18 cellular contexts compared by ENCODE assay signal in genomic region chr5:81424728-81425127, GRCh38. TPM values are rescaled to one million over a fixed set of nuclear protein-coding genes. Genes with fewer than 3 reads are reported as not detected.
DNase-seq lines count a peak whose midpoint lies in the region; ATAC-seq, FAIRE-seq and TF ChIP-seq lines count a peak whose summit lies in the region.
"Had no signal": no experiment of that assay in that cellular context is flagged by ENCODE, and none has a peak within 500 bp of the region (broad histone marks: within the 10 kb centered on the region; RNA-seq: fewer than 3 reads in every experiment).

No MANE protein-coding gene starts in this region.

- no peak for FAIRE-seq in HepG2 (lab: Jason Lieb, UNC)
- FAIRE-seq: A549, HTR-8/SVneo, K562 had no signal

- 96% methylated on average over 1 of the region's 1 CpG for WGBS in liver
- 77% methylated on average over 1 of the region's 1 CpG for WGBS in HepG2 (ENCODE audit: low lambda C conversion rate)
- WGBS in mesendoderm (ENCODE audit: extremely low coverage, insufficient coverage, low lambda C conversion rate): no CpG with 5 or more reads among the region's 1 CpG
- WGBS in gastroesophageal sphincter (ENCODE audit: low coverage in 1 of 2), 2 donors: 94 to 100% methylated on average over 1 of the region's 1 CpG

- no peak for TF ChIP-seq POLR2A in HepG2 (IDR thresholded peaks at IDR 0.05; ENCODE audit: insufficient read depth in 1 of 2, low read depth in 2 of 2, low read length in 2 of 2)
- TF ChIP-seq POLR2A in gastroesophageal sphincter (IDR thresholded peaks at IDR 0.05): no peak

- H3K79me2 ChIP-seq in HepG2 (ENCODE audit: insufficient read depth, low read length) (no peaks in the 10 kb centered on the region), mesendoderm (ENCODE audit: control insufficient read depth, insufficient read depth, low read length) (no peaks in the 10 kb centered on the region)

- CTCF ChIA-PET in HepG2 (lab: Yijun Ruan, JAX; ENCODE audit: low intra/inter-chr PET ratio, low total read pairs): interaction anchor here (0.9 to 1.2 kb wide), 2 partner anchors 741 to 801 kb away, joined by 6 to 8 read pairs; no protein-coding TSS in a partner anchor

- H3K4ac ChIP-seq in mesendoderm (ENCODE audit: low read depth, low read length): no peak overlapping the region

- POLR2A ChIA-PET in HepG2 (lab: Yijun Ruan, JAX): no interaction called here

- H2BK15ac ChIP-seq in mesendoderm (replicated peaks; ENCODE audit: low read depth): no peak overlapping the region

- no peak for ATAC-seq in HepG2
- ATAC-seq in HG02588 (IDR thresholded peaks at IDR 0.05; ENCODE audit: unreplicated experiment): no peak
- no peak for ATAC-seq in gastroesophageal sphincter

- intact Hi-C loops in HepG2 (cut with micrococcal nuclease; ENCODE audit: unreplicated experiment): loop anchor here (1.0 to 10.0 kb wide), 4 partner anchors 80 to 801 kb away; no protein-coding TSS in a partner anchor

- DNase-seq in HepG2 (ENCODE audit: low spot score) (no peak), choroid plexus epithelial cell (ENCODE audit: low read depth) (peak; percentile 76), iris pigment epithelial cell (ENCODE audit: low read depth) (peak; percentile 79), GM03348 (ENCODE audit: low spot score) (no peak), mesendoderm (no peak)
- DNase-seq: DMS153, H9, NCI-H146 had no signal

- H3K27me3 ChIP-seq in liver (ENCODE audit: control insufficient read depth in 4 of 4, insufficient read depth in 4 of 4, low read length in 3 of 4) (no peaks in the 10 kb centered on the region), HepG2 (ENCODE audit: control insufficient read depth in 1 of 2, insufficient read depth in 2 of 2, low read length in 2 of 2) (no peaks in the 10 kb centered on the region), mesendoderm (ENCODE audit: insufficient read depth, low read length, poor library complexity) (no peaks in the 10 kb centered on the region), gastroesophageal sphincter (no peaks in the 10 kb centered on the region)
- H3K27me3 ChIP-seq: SJSA1 had no signal

- H3K4me2 ChIP-seq in HepG2 (ENCODE audit: low read depth, low read length): no peak overlapping the region
- H3K4me2 ChIP-seq in mesendoderm (ENCODE audit: low read length): no peak overlapping the region
- H3K4me2 ChIP-seq: A549, PC-9 had no signal

- H3K9me3 ChIP-seq in liver (ENCODE audit: control insufficient read depth in 4 of 4, low read length in 3 of 4) (no peaks in the 10 kb centered on the region), HepG2 (ENCODE audit: low read length) (no peaks in the 10 kb centered on the region), gastroesophageal sphincter (no peaks in the 10 kb centered on the region)
- H3K9me3 ChIP-seq: A549, SJSA1 had no signal

- H4K5ac ChIP-seq in mesendoderm (ENCODE audit: low read length): no peak overlapping the region

- H2AFZ ChIP-seq in HepG2 (ENCODE audit: low read length): no peak overlapping the region
- H2AFZ ChIP-seq: PC-9 had no signal

- no peak overlapping the region for H2BK120ac ChIP-seq in mesendoderm (ENCODE audit: low read depth, low read length)

- no peak overlapping the region for H2AK5ac ChIP-seq in mesendoderm (ENCODE audit: low read length)

- H3K4me1 ChIP-seq in liver (ENCODE audit: control insufficient read depth in 4 of 4, insufficient read depth in 4 of 4, low read length in 3 of 4): peaks cover 2 to 31% (median 7%) of the 10 kb centered on the region in 4 donors
- H3K4me1 ChIP-seq in HepG2 (ENCODE audit: insufficient read depth, low read length): peaks cover 13% of the 10 kb centered on the region; the same call in 1 of the 2 replicates
- no peaks in the 10 kb centered on the region for H3K4me1 ChIP-seq in mesendoderm (ENCODE audit: control insufficient read depth, low read depth, low read length)
- peaks cover 2 to 34% (median 12%) of the 10 kb centered on the region in 3 donors for H3K4me1 ChIP-seq in gastroesophageal sphincter

- no peak for TF ChIP-seq RAD21 in liver (IDR thresholded peaks at IDR 0.05)
- no peak for TF ChIP-seq RAD21 in HepG2 (CRISPR knock-in tag; IDR thresholded peaks at IDR 0.05)

- no peaks in the 10 kb centered on the region for H3K79me1 ChIP-seq in mesendoderm (ENCODE audit: low read length)

- no peak overlapping the region for H4K8ac ChIP-seq in mesendoderm (ENCODE audit: low read depth, low read length)

- H3K18ac ChIP-seq in mesendoderm (ENCODE audit: low read length): no peak overlapping the region

- BruUV-seq in HepG2 (replicated peaks; lab: Mats Ljungman, UMichigan): no TSS peak

- no peak overlapping the region for H3K56ac ChIP-seq in mesendoderm (ENCODE audit: low read length)

- no peaks in the 10 kb centered on the region for H4K20me1 ChIP-seq in HepG2 (ENCODE audit: insufficient read depth, low read length)

- no peak for TF ChIP-seq EP300 in HepG2 (IDR thresholded peaks at IDR 0.05; ENCODE audit: low read depth in 2 of 2, low read length in 2 of 2)
- no peak for TF ChIP-seq EP300 in HepG2 (CRISPR knock-in tag; IDR thresholded peaks at IDR 0.05; ENCODE audit: borderline replicate concordance)
- no peak for TF ChIP-seq EP300 in gastroesophageal sphincter (IDR thresholded peaks at IDR 0.05)

- H2BK5ac ChIP-seq in mesendoderm (ENCODE audit: low read length): no peak overlapping the region

- H3K9ac ChIP-seq in liver (ENCODE audit: low read depth in 1 of 2, low read length in 2 of 2) (peak overlapping the region; percentile 49 to 50), HepG2 (ENCODE audit: insufficient read depth, low read depth, low read length) (no peak overlapping the region), mesendoderm (ENCODE audit: low read length) (no peak overlapping the region)

- H3K4me3 ChIP-seq in liver (ENCODE audit: low read depth in 1 of 3, low read length in 3 of 3) (no peak overlapping the region), HepG2 (replicated peaks in 1 of 3; ENCODE audit: insufficient read depth in 1 of 3, low read depth in 2 of 3, low read length in 3 of 3) (no peak overlapping the region), choroid plexus epithelial cell (ENCODE audit: low read depth, low read length) (no peak overlapping the region), mesendoderm (ENCODE audit: low read length) (no peak overlapping the region), gastroesophageal sphincter (no peak overlapping the region)
- H3K4me3 ChIP-seq: A549, K562, PC-9, SJSA1 had no signal

- H3K36me3 ChIP-seq in liver (ENCODE audit: control insufficient read depth in 4 of 4, insufficient read depth in 3 of 4, low read depth in 1 of 4, low read length in 3 of 4) (no peaks in the 10 kb centered on the region), HepG2 (replicated peaks in 1 of 2; ENCODE audit: control insufficient read depth in 1 of 2, insufficient read depth in 2 of 2, low read length in 2 of 2) (no peaks in the 10 kb centered on the region), mesendoderm (ENCODE audit: control insufficient read depth, insufficient read depth, low read length) (no peaks in the 10 kb centered on the region), gastroesophageal sphincter (peaks cover under 1 to 33% of the 10 kb centered on the region in 2 donors)
- H3K36me3 ChIP-seq: SJSA1 had no signal

- H3K27ac ChIP-seq in liver (ENCODE audit: low read depth in 1 of 2, low read length in 2 of 2) (no peak overlapping the region), HepG2 (ENCODE audit: extremely low read length, insufficient read depth, low read length) (no peak overlapping the region), mesendoderm (ENCODE audit: low read depth, low read length) (no peak overlapping the region), gastroesophageal sphincter (no peak overlapping the region)
- H3K27ac ChIP-seq: A549, HL-60, PC-9, SJSA1 had no signal

- in situ Hi-C loops in HepG2 (cut with HindIII; ENCODE audit: extremely low pct_ligation_motif_present, low pct_unique_long_range_greater_than_20kb): loop anchor here (10.0 kb wide), 2 partner anchors 740 to 800 kb away; no protein-coding TSS in a partner anchor

- H3K23ac ChIP-seq in mesendoderm (ENCODE audit: low read length): no peak overlapping the region

- TF ChIP-seq CTCF in liver (IDR thresholded peaks at IDR 0.05; ENCODE audit: low read depth, low read length, missing input control) (no peak), HepG2 (CRISPR knock-in tag; IDR thresholded peaks at IDR 0.05) (no peak), choroid plexus epithelial cell (conservative IDR thresholded peaks at IDR 0.05; ENCODE audit: low read depth, low read length) (no peak), gastroesophageal sphincter (IDR thresholded peaks at IDR 0.05) (no peak)

TF ChIP-seq in liver, 16 proteins besides CTCF, POLR2A, EP300 and RAD21 (continues in another document):
- TF ChIP-seq JUND (IDR thresholded peaks at IDR 0.05) (no peak), TAF1 (conservative IDR thresholded peaks at IDR 0.05) (no peak)

RNA-seq across cellular contexts. Expression of gene ACOT12, which starts 30.8 kb away (rescaled TPM):
- total RNA-seq in liver (10 to 100 TPM; 16.9 to 76.4 TPM), HepG2 (2016; rRNA removed; fragmentation: Illumina TruSeq; extraction: Trizol) (not detected in 2 replicates), gastroesophageal sphincter (not detected)
- polyA plus RNA-seq in liver (10 to 100 TPM; 26.8 to 50.7 TPM), HepG2 (2011; rRNA removed) (not detected in 2 replicates)
- not detected in 2 replicates for total RNA-seq in HepG2 (2016; cell fraction: cytosol; rRNA removed; fragmentation: Illumina TruSeq; extraction: Trizol; ENCODE audit: low read depth)
- total RNA-seq in HepG2 (2016; cell fraction: insoluble cytoplasmic fraction; rRNA removed; fragmentation: Illumina TruSeq; extraction: Trizol): not detected in 2 replicates
- not detected in 2 replicates for total RNA-seq in HepG2 (2016; cell fraction: membrane; rRNA removed; fragmentation: Illumina TruSeq; extraction: Trizol)
- not detected in 2 replicates for total RNA-seq in HepG2 (2016; cell fraction: nucleus; rRNA removed; fragmentation: Illumina TruSeq; extraction: Trizol)
- not detected in 2 replicates for polyA plus RNA-seq in HepG2 (2011; cell fraction: cytosol; rRNA removed)
- polyA plus RNA-seq in HepG2 (2011; cell fraction: nucleus; rRNA removed): 0.05 TPM in 1 of 2 replicates, not detected in the other
- polyA plus RNA-seq in HepG2 (2012): 0.09 TPM in 1 of 2 replicates, not detected in the other
- polyA plus RNA-seq in HepG2 (2016; cell fraction: cytosol; fragmentation: Illumina TruSeq; extraction: Trizol; ENCODE audit: low read depth): not detected in 2 replicates
- polyA plus RNA-seq in HepG2 (2016; cell fraction: insoluble cytoplasmic fraction; fragmentation: Illumina TruSeq; extraction: Trizol; ENCODE audit: low read depth): not detected in 2 replicates
- polyA plus RNA-seq in HepG2 (2016; cell fraction: membrane; fragmentation: Illumina TruSeq; extraction: Trizol; ENCODE audit: low read depth): not detected in 2 replicates
- 0.29 TPM in 1 of 2 replicates, not detected in the other for polyA plus RNA-seq in HepG2 (2016; cell fraction: nucleus; fragmentation: Illumina TruSeq; extraction: Trizol; ENCODE audit: insufficient read depth, low read depth)
- polyA minus RNA-seq in HepG2 (2011; rRNA and poly(A)+ RNA removed; ENCODE audit: low replicate concordance): not detected in 2 replicates
- not detected in 2 replicates for polyA minus RNA-seq in HepG2 (2011; cell fraction: cytosol; rRNA and poly(A)+ RNA removed)
- not detected in 2 replicates for polyA minus RNA-seq in HepG2 (2011; cell fraction: nucleus; rRNA and poly(A)+ RNA removed)
- polyA plus RNA-seq in mesendoderm (2013, experiment 1 of 2): 0.08 TPM
- polyA plus RNA-seq in mesendoderm (2013, experiment 2 of 2): 0.13 TPM
- total RNA-seq: H9, K562, PC-9, SJSA1 had no signal
- polyA plus RNA-seq: CD14-positive monocyte had no signal

Comparison
In these comparisons a context has a peak if more than half of its experiments do, and no peak if none do; other contexts are left out.
1. H3K9ac ChIP-seq: peak in liver (2 of 2); none in HepG2 (single experiment) and mesendoderm (single experiment).
2. RNA of gene ACOT12, which starts 30.8 kb away (total RNA-seq): 16.9 to 76.4 TPM in liver; not detected in HepG2 and not detected in gastroesophageal sphincter; every median in the first group is over 10 times any median in the second.
3. DNase-seq: peak in choroid plexus epithelial cell (single experiment) and iris pigment epithelial cell (single experiment); none in HepG2 (single experiment), GM03348 (single experiment) and mesendoderm (single experiment).